ENCODE assay signal across 15 cellular contexts in genomic region chr2:241112046-241112445, GRCh38. TPM values are rescaled to one million over a fixed set of nuclear protein-coding genes. Genes with fewer than 3 reads are reported as not detected.
DNase-seq lines count a peak whose midpoint lies in the region; ATAC-seq and TF ChIP-seq lines count a peak whose summit lies in the region.
"Had no signal": no experiment of that assay in that cellular context is flagged by ENCODE, and none has a peak within 500 bp of the region (broad histone marks: within the 10 kb centered on the region; RNA-seq: fewer than 3 reads in every experiment).

No MANE protein-coding gene starts in this region.

- H3K4me3 ChIP-seq in CD4-positive, alpha-beta memory T cell (ENCODE audit: low read length in 2 of 2) = peak overlapping the region; percentile 43 to 51
- H3K4me3 ChIP-seq in GM12864 (ENCODE audit: low read depth, low read length) = peak overlapping the region; percentile 48; the same call in 1 of the 2 replicates
- H3K4me3 ChIP-seq in mononuclear cell (ENCODE audit: low read length) = peak overlapping the region; percentile 18
- H3K4me3 ChIP-seq: GM23338, psoas muscle, smooth muscle cell had no signal

- no peaks in the 10 kb centered on the region for H3K27me3 Mint-ChIP-seq in CD4-positive, alpha-beta memory T cell
- H3K27me3 Mint-ChIP-seq in activated T-helper 1 cell treated with anti-CD3 and anti-CD28 coated beads, Interleukin-12 subunit alpha, Interleukin-12 subunit beta, Interleukin-2, Interleukin-4 antibody, amounts not matched to agents 30 ng/mL and 10 ng/mL and 1 ng/mL, durations not matched to agents 14 hours and 24 hours and 36 hours (ENCODE audit: insufficient read depth) = no peaks in the 10 kb centered on the region

- peak overlapping the region; percentile 93 to 99 (median 97) for H3K27ac Mint-ChIP-seq in CD4-positive, alpha-beta memory T cell
- peak overlapping the region; percentile 86 for H3K27ac Mint-ChIP-seq in activated T-helper 1 cell treated with anti-CD3 and anti-CD28 coated beads, Interleukin-12 subunit alpha, Interleukin-12 subunit beta, Interleukin-2, Interleukin-4 antibody, amounts not matched to agents 30 ng/mL and 10 ng/mL and 1 ng/mL, durations not matched to agents 14 hours and 24 hours and 36 hours
- H3K27ac Mint-ChIP-seq: GM23338 had no signal

- peak overlapping the region; percentile 89 to 98 (median 93) for H3K4me3 Mint-ChIP-seq in CD4-positive, alpha-beta memory T cell
- peak overlapping the region; percentile 78 for H3K4me3 Mint-ChIP-seq in activated T-helper 1 cell treated with anti-CD3 and anti-CD28 coated beads, Interleukin-12 subunit alpha, Interleukin-12 subunit beta, Interleukin-2, Interleukin-4 antibody, amounts not matched to agents 30 ng/mL and 10 ng/mL and 1 ng/mL, durations not matched to agents 14 hours and 24 hours and 36 hours
- H3K4me3 Mint-ChIP-seq: GM23338, nephron progenitor cell had no signal

- H3K9me3 Mint-ChIP-seq in CD4-positive, alpha-beta memory T cell = peaks cover 0 to 6% (median 1%) of the 10 kb centered on the region in 8 donors
- H3K9me3 Mint-ChIP-seq in activated T-helper 1 cell treated with anti-CD3 and anti-CD28 coated beads, Interleukin-12 subunit alpha, Interleukin-12 subunit beta, Interleukin-2, Interleukin-4 antibody, amounts not matched to agents 30 ng/mL and 10 ng/mL and 1 ng/mL, durations not matched to agents 14 hours and 24 hours and 36 hours = no peaks in the 10 kb centered on the region
- H3K9me3 Mint-ChIP-seq: GM23338, nephron progenitor cell had no signal

- POLR2A ChIA-PET in CD4-positive, alpha-beta memory T cell (lab: Charles Lee; ENCODE audit: partially characterized antibody) = interaction anchor here (0.8 to 17.2 kb wide), 13 partner anchors 10 to 203 kb away, joined by 3 to 299 read pairs (median 5); partner anchors contain the start of genes HDLBP, MTERF4, PASK and PPP1R7

- intact Hi-C loops in CD4-positive, alpha-beta memory T cell (cut with micrococcal nuclease) = no loop called here
- intact Hi-C loops in activated T-helper 1 cell treated with anti-CD3 and anti-CD28 coated beads, Interleukin-12 subunit alpha, Interleukin-12 subunit beta, Interleukin-2, Interleukin-4 antibody, amounts not matched to agents 30 ng/mL and 10 ng/mL and 1 ng/mL, durations not matched to agents 14 hours and 24 hours and 36 hours (cut with micrococcal nuclease) = no loop called here

- CTCF ChIA-PET in CD4-positive, alpha-beta memory T cell (lab: Charles Lee; ENCODE audit: partially characterized antibody) = interaction anchor here (1.2 to 3.7 kb wide), 3 partner anchors 16 to 38 kb away, joined by 3 to 16 read pairs (median 4); partner anchors contain the start of genes PASK and PPP1R7

- H3K4me1 Mint-ChIP-seq in CD4-positive, alpha-beta memory T cell = peaks cover 34 to 64% (median 48%) of the 10 kb centered on the region in 4 donors
- peaks cover 56% of the 10 kb centered on the region for H3K4me1 Mint-ChIP-seq in activated T-helper 1 cell treated with anti-CD3 and anti-CD28 coated beads, Interleukin-12 subunit alpha, Interleukin-12 subunit beta, Interleukin-2, Interleukin-4 antibody, amounts not matched to agents 30 ng/mL and 10 ng/mL and 1 ng/mL, durations not matched to agents 14 hours and 24 hours and 36 hours (ENCODE audit: low read depth)
- H3K4me1 Mint-ChIP-seq: GM23338, nephron progenitor cell had no signal

- TF ChIP-seq CTCF in GM12864 (IDR thresholded peaks at IDR 0.05; ENCODE audit: low read depth, low read length, missing control alignments) = no peak

- ATAC-seq in GM21786 (IDR thresholded peaks at IDR 0.05; ENCODE audit: unreplicated experiment) = no peak
- ATAC-seq: GM23338, psoas muscle had no signal

- peak overlapping the region; percentile 64 for H3K27ac ChIP-seq in CD4-positive, alpha-beta memory T cell (ENCODE audit: low read depth, low read length)
- H3K27ac ChIP-seq: psoas muscle had no signal

- peaks cover under 1% of the 10 kb centered on the region for H3K36me3 ChIP-seq in CD4-positive, alpha-beta memory T cell (ENCODE audit: insufficient read depth, low read length)

- H3K9me3 ChIP-seq in CD4-positive, alpha-beta memory T cell (ENCODE audit: control insufficient read depth in 1 of 2, low read length in 2 of 2) = no peaks in the 10 kb centered on the region
- no peaks in the 10 kb centered on the region for H3K9me3 ChIP-seq in mononuclear cell (ENCODE audit: low read depth, low read length)
- H3K9me3 ChIP-seq: psoas muscle had no signal

- peak in 1 of 5 donors; percentile 23 for DNase-seq in CD4-positive, alpha-beta memory T cell
- no peak for DNase-seq in GM12864 (ENCODE audit: low read depth)
- no peak for DNase-seq in activated T-helper 1 cell treated with anti-CD3 and anti-CD28 coated beads, Interleukin-12 subunit alpha, Interleukin-12 subunit beta, Interleukin-2, Interleukin-4 antibody, amounts not matched to agents 30 ng/mL and 10 ng/mL and 1 ng/mL, durations not matched to agents 14 hours and 24 hours and 36 hours (ENCODE audit: low spot score)
- DNase-seq in inferior parietal cortex (ENCODE audit: extremely low spot score) = no peak
- no peak for DNase-seq in stimulated activated CD4-positive, alpha-beta T cell treated with anti-CD3 and anti-CD28 coated beads, Interleukin-4, amount 100 ng/mL, for 1 hour
- DNase-seq: AML-193, NCI-H1417, NCI-H526 treated with DMSO at 0.1 percent for 48 hours, nephron progenitor cell, OCI-M1, psoas muscle had no signal

- H3K36me3 Mint-ChIP-seq in CD4-positive, alpha-beta memory T cell = peaks cover 45 to 58% of the 10 kb centered on the region in 2 donors
- H3K36me3 Mint-ChIP-seq in activated T-helper 1 cell treated with anti-CD3 and anti-CD28 coated beads, Interleukin-12 subunit alpha, Interleukin-12 subunit beta, Interleukin-2, Interleukin-4 antibody, amounts not matched to agents 30 ng/mL and 10 ng/mL and 1 ng/mL, durations not matched to agents 14 hours and 24 hours and 36 hours (ENCODE audit: low read depth) = peaks cover 55% of the 10 kb centered on the region

- H3K27me3 ChIP-seq in CD4-positive, alpha-beta memory T cell (ENCODE audit: insufficient read depth, low read length) = no peaks in the 10 kb centered on the region
- no peaks in the 10 kb centered on the region for H3K27me3 ChIP-seq in mononuclear cell (ENCODE audit: insufficient read depth, low read length)

- H3K4me1 ChIP-seq in CD4-positive, alpha-beta memory T cell (ENCODE audit: insufficient read depth, low read length) = peaks cover 48% of the 10 kb centered on the region
- H3K4me1 ChIP-seq in mononuclear cell (ENCODE audit: insufficient read depth, low read length) = peaks cover 18% of the 10 kb centered on the region
- H3K4me1 ChIP-seq: psoas muscle had no signal

RNA-seq across cellular contexts. Expression of gene MTERF4, which starts 10.0 kb away (rescaled TPM):
- total RNA-seq in CD4-positive, alpha-beta memory T cell = 100 to 1,000 TPM; 204 to 227 TPM
- 10 to 100 TPM; 44.6 to 56.6 TPM for polyA plus RNA-seq in CD4-positive, alpha-beta memory T cell
- 40.5 and 43.3 TPM in 2 replicates for total RNA-seq in activated T-helper 1 cell treated with anti-CD3 and anti-CD28 coated beads, Interleukin-12 subunit alpha, Interleukin-12 subunit beta, Interleukin-2, Interleukin-4 antibody, amounts not matched to agents 30 ng/mL and 10 ng/mL and 1 ng/mL, durations not matched to agents 14 hours and 24 hours and 36 hours
- 103 TPM for total RNA-seq in mononuclear cell

RNA-seq across cellular contexts. Expression of gene PASK, which starts 37.2 kb away (rescaled TPM):
- total RNA-seq in CD4-positive, alpha-beta memory T cell = 100 to 1,000 TPM; 290 to 309 TPM
- 10 to 100 TPM; 38.2 to 50.0 TPM for polyA plus RNA-seq in CD4-positive, alpha-beta memory T cell
- 101 and 104 TPM in 2 replicates for total RNA-seq in activated T-helper 1 cell treated with anti-CD3 and anti-CD28 coated beads, Interleukin-12 subunit alpha, Interleukin-12 subunit beta, Interleukin-2, Interleukin-4 antibody, amounts not matched to agents 30 ng/mL and 10 ng/mL and 1 ng/mL, durations not matched to agents 14 hours and 24 hours and 36 hours
- total RNA-seq in mononuclear cell = 101 TPM

RNA-seq across cellular contexts. Expression of gene PPP1R7, which starts 38.2 kb away (rescaled TPM):
- total RNA-seq in CD4-positive, alpha-beta memory T cell = 10 to 100 TPM; 61.3 to 68.9 TPM
- 100 to 1,000 TPM; 114 to 119 TPM for polyA plus RNA-seq in CD4-positive, alpha-beta memory T cell
- total RNA-seq in activated T-helper 1 cell treated with anti-CD3 and anti-CD28 coated beads, Interleukin-12 subunit alpha, Interleukin-12 subunit beta, Interleukin-2, Interleukin-4 antibody, amounts not matched to agents 30 ng/mL and 10 ng/mL and 1 ng/mL, durations not matched to agents 14 hours and 24 hours and 36 hours = 115 and 118 TPM in 2 replicates
- 27.2 TPM for total RNA-seq in mononuclear cell
